Comparison of ENCODE assay signal across 8 cellular contexts in genomic region chr19:1274852-1275259, GRCh38. TPM values are rescaled to one million over a fixed set of nuclear protein-coding genes. Genes with fewer than 3 reads are reported as not detected.
A peak's percentile ranks its signal among the peaks of the same experiment; 100 is the strongest.
DNase-seq lines count a peak whose midpoint lies in the region; FAIRE-seq and TF ChIP-seq lines count a peak whose summit lies in the region.

No MANE protein-coding gene starts in this region.

- TF ChIP-seq CTCF in CD14-positive monocyte (IDR thresholded peaks at IDR 0.05) (no peak), LNCaP clone FGC (IDR thresholded peaks at IDR 0.05; ENCODE audit: control insufficient read depth, extremely low read depth, insufficient read depth) (no peak)

- H3K36me3 ChIP-seq in muscle layer of duodenum (ENCODE audit: control insufficient read depth in 1 of 2, insufficient read depth in 2 of 2, low read length in 2 of 2) = peaks cover 42 to 46% of the 10 kb centered on the region in 2 donors

- intact Hi-C loops in CD14-positive monocyte (cut with micrococcal nuclease) = loop anchor here (5.0 kb wide), 2 partner anchors 82 to 107 kb away; partner anchors contain the start of gene NDUFS7 (in 2 of the 2)

- H3K27me3 Mint-ChIP-seq in CD14-positive monocyte (ENCODE audit: low read depth in 3 of 3) = no peaks in the 10 kb centered on the region

- H3K27ac ChIP-seq in cingulate gyrus (ENCODE audit: low read depth, low read length) (peak overlapping the region; percentile 99), muscle layer of duodenum (ENCODE audit: low read length) (no peak overlapping the region)

- H3K27ac Mint-ChIP-seq in CD14-positive monocyte = peak overlapping the region; percentile 60 to 92 (median 84)

- H3K4me3 Mint-ChIP-seq in CD14-positive monocyte = peak overlapping the region in 1 of 2 donors; percentile 43

- no peak for DNase-seq in CD14-positive monocyte (ENCODE audit: low spot score)
- DNase-seq in LNCaP clone FGC (ENCODE audit: low read depth) = no peak
- no peak for DNase-seq in stimulated activated CD4-positive, alpha-beta T cell treated with anti-CD3 and anti-CD28 coated beads, Interleukin-15, amount 100 ng/mL, for 24 hours
- DNase-seq in urothelium cell line (ENCODE audit: low spot score) = no peak
- no peak for DNase-seq in DMS79 treated with DMSO at 0.1 percent for 48 hours (lab: John Stamatoyannopoulos, UW)
- DNase-seq in HUDEP-2 (lab: John Stamatoyannopoulos, UW; ENCODE audit: unreplicated experiment in 76 of 76) = no peak

- H3K9me3 ChIP-seq in muscle layer of duodenum (ENCODE audit: control insufficient read depth in 1 of 2, low read length in 2 of 2) = no peaks in the 10 kb centered on the region

- H3K36me3 Mint-ChIP-seq in CD14-positive monocyte = peaks cover 48 to 74% of the 10 kb centered on the region in 2 donors

- H3K27me3 ChIP-seq in muscle layer of duodenum (ENCODE audit: low read depth, low read length) = no peaks in the 10 kb centered on the region

- peaks cover 0 to 2% (median 0%) of the 10 kb centered on the region in 7 donors for H3K9me3 Mint-ChIP-seq in CD14-positive monocyte

- H3K4me1 ChIP-seq in muscle layer of duodenum (ENCODE audit: control insufficient read depth in 1 of 2, insufficient read depth in 2 of 2, low read length in 2 of 2) = peaks cover 18 to 63% of the 10 kb centered on the region in 2 donors

- no peak for FAIRE-seq in urothelium cell line (lab: Jason Lieb, UNC)

- H3K4me1 Mint-ChIP-seq in CD14-positive monocyte = peaks cover 58% of the 10 kb centered on the region

- peak overlapping the region; percentile 91 for H3K4me3 ChIP-seq in LNCaP clone FGC (ENCODE audit: low read depth, low read length)
- H3K4me3 ChIP-seq in muscle layer of duodenum (ENCODE audit: low read depth in 1 of 2, low read length in 2 of 2) = peak overlapping the region; percentile 11 to 71

RNA-seq across cellular contexts. Expression of gene FAM174C, which starts 0.5 kb away (rescaled TPM):
- polyA plus RNA-seq in CD14-positive monocyte = 10 to 100 TPM; 40.0 to 56.2 TPM

RNA-seq across cellular contexts. Expression of gene CIRBP, which starts 5.7 kb away (rescaled TPM):
- polyA plus RNA-seq in CD14-positive monocyte = 10 to 100 TPM; 39.6 to 51.1 TPM

RNA-seq across cellular contexts. Expression of gene EFNA2, which starts 10.8 kb away (rescaled TPM):
- polyA plus RNA-seq in CD14-positive monocyte = not detected

RNA-seq across cellular contexts. Expression of gene MIDN, which starts 26.5 kb away (rescaled TPM):
- 10 to 100 TPM in 1 of 2 donors, 1 to 10 TPM in 1; 5.6 to 11.0 TPM for polyA plus RNA-seq in CD14-positive monocyte

RNA-seq across cellular contexts. Expression of gene ATP5F1D, which starts 33.3 kb away (rescaled TPM):
- polyA plus RNA-seq in CD14-positive monocyte = 100 to 1,000 TPM; 143 to 160 TPM
